14 cellular contexts compared by ENCODE assay signal in the genomic region with DNA sequence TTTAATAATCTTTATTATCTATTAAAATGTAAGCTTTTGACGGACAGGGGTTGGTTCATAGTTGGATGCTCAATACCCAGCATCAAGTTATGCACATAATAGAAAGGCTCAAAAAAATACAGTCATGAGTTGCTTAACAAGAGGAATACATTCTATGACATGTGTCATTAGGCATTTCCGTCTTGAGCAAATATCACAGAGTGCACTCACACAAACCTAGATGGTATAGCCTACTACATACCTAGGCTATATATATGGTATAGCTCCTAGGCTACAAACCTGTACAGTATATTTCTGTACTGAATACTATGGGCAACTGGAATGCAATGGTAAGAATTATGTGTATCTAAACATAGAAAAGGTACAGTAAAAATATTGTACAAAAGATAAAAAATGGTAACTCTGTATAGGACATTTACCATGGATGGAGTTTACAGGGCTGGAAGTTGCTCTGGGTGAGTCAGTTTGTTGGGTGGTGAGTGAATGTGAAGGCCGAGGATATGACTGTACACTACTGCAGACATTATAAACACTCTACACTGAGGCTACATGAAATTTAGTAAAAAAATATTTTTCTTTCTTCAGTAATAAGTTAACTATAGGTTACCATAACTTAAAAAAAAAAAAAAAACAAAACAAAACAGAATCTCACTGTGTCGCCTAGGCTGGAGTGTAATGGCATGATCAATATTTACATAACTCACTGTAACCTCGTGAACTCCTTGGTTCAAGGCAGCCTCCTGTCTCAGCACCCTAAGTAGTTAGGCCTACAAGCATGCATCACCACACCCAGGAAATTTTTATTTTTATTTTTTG.
DNase-seq lines count a peak whose midpoint lies in the region; ATAC-seq, FAIRE-seq and TF ChIP-seq lines count a peak whose summit lies in the region.
"Had no signal": no experiment of that assay in that cellular context is flagged by ENCODE, and none has a peak within 500 bp of the region (broad histone marks: within the 10 kb centered on the region; RNA-seq: fewer than 3 reads in every experiment).

No MANE protein-coding gene starts in this region.

- peaks cover 4% of the 10 kb centered on the region for H3K36me3 ChIP-seq in endodermal cell (ENCODE audit: control insufficient read depth, insufficient read depth, low read length)
- H3K36me3 ChIP-seq in heart left ventricle = peaks cover 0 to 43% (median 14%) of the 10 kb centered on the region in 9 donors
- peaks cover 0 to 33% (median 0%) of the 10 kb centered on the region in 3 donors for H3K36me3 ChIP-seq in Peyer's patch

- H3K27ac ChIP-seq in endodermal cell (ENCODE audit: low read depth, low read length) (no peak overlapping the region), heart left ventricle (no peak overlapping the region), Peyer's patch (no peak overlapping the region)
- H3K27ac ChIP-seq: KMS-11 had no signal

- H3K9ac ChIP-seq in endodermal cell (ENCODE audit: extremely low read depth, low read length, poor library complexity, severe bottlenecking) = no peak overlapping the region
- H3K9ac ChIP-seq: KMS-11 had no signal

- 83 to 97% methylated on average over 1 to 4 of the region's 5 CpGs for WGBS in endodermal cell (ENCODE audit: insufficient coverage in 1 of 2, insufficient read length in 1 of 2), 2 experiments
- 85 to 97% (median 95%) methylated on average over 5 of the region's 5 CpGs for WGBS in heart left ventricle, 4 donors

- FAIRE-seq in H54 (lab: Jason Lieb, UNC) = peak; percentile 85
- FAIRE-seq: colon had no signal

- no peak overlapping the region for H3K4me3 Mint-ChIP-seq in endodermal cell

- H3K9me3 ChIP-seq in endodermal cell (ENCODE audit: control insufficient read depth, low read length) = no peaks in the 10 kb centered on the region
- no peaks in the 10 kb centered on the region for H3K9me3 ChIP-seq in heart left ventricle
- no peaks in the 10 kb centered on the region for H3K9me3 ChIP-seq in Peyer's patch

- TF ChIP-seq CTCF in fibroblast of mammary gland (conservative IDR thresholded peaks at IDR 0.05; ENCODE audit: control insufficient read depth, insufficient read depth, low read depth, low read length) (no peak), endodermal cell (conservative IDR thresholded peaks at IDR 0.05) (no peak), heart left ventricle (IDR thresholded peaks at IDR 0.05) (no peak), Peyer's patch (IDR thresholded peaks at IDR 0.05) (no peak)

- H3K27me3 ChIP-seq in endodermal cell (ENCODE audit: control insufficient read depth, insufficient read depth, low read length, poor library complexity, severe bottlenecking) (no peaks in the 10 kb centered on the region), heart left ventricle (no peaks in the 10 kb centered on the region), Peyer's patch (no peaks in the 10 kb centered on the region)

- H3K4me3 ChIP-seq in fibroblast of mammary gland (ENCODE audit: control insufficient read depth, low read depth, low read length) (no peak overlapping the region), endodermal cell (ENCODE audit: low read length) (no peak overlapping the region), heart left ventricle (no peak overlapping the region), Peyer's patch (no peak overlapping the region)

- no peaks in the 10 kb centered on the region for H3K9me3 Mint-ChIP-seq in endodermal cell
- H3K9me3 Mint-ChIP-seq: activated T-helper 2 cell treated with anti-CD3 and anti-CD28 coated beads, Interferon-gamma antibody, Interleukin-2, Interleukin-4, amounts not matched to agents 10 μg/mL and 5 μg/mL and 100 μg/mL, durations not matched to agents 14 hours and 24 hours and 36 hours had no signal

- no peak overlapping the region for H3K27ac Mint-ChIP-seq in endodermal cell
- H3K27ac Mint-ChIP-seq: activated T-helper 2 cell treated with anti-CD3 and anti-CD28 coated beads, Interferon-gamma antibody, Interleukin-2, Interleukin-4, amounts not matched to agents 10 μg/mL and 5 μg/mL and 100 μg/mL, durations not matched to agents 14 hours and 24 hours and 36 hours had no signal

- H3K4me1 Mint-ChIP-seq in endodermal cell = peaks cover 6% of the 10 kb centered on the region

- TF ChIP-seq POLR2A in H54 (IDR thresholded peaks at IDR 0.05; ENCODE audit: low read depth, low read length) (no peak), heart left ventricle (IDR thresholded peaks at IDR 0.05) (no peak), Peyer's patch (IDR thresholded peaks at IDR 0.05) (no peak)

- DNase-seq in H54 (ENCODE audit: insufficient read length, low spot score) (peak; percentile 8), fibroblast of mammary gland (ENCODE audit: low read depth) (peak; percentile 82), pulmonary artery endothelial cell (ENCODE audit: low read depth, low spot score) (peak; percentile 67), endodermal cell (no peak), heart left ventricle (no peak), Peyer's patch (no peak)
- DNase-seq: DMS153 had no signal

- intact Hi-C loops in heart left ventricle (cut with DNase I) = no loop called here

- peak; percentile 83 for ATAC-seq in SK-N-SH treated with all-trans-retinoic acid at 6 μM for 48 hours
- ATAC-seq in GM18907 (IDR thresholded peaks at IDR 0.05; ENCODE audit: unreplicated experiment) = no peak
- ATAC-seq in heart left ventricle = no peak
- ATAC-seq: activated CD4-positive, CD25-positive, alpha-beta regulatory T cell treated with anti-CD3 and anti-CD28 coated beads, Interleukin-2, amount 50 U/mL, for 24 hours; sciatic nerve had no signal

- H3K27me3 Mint-ChIP-seq in endodermal cell (ENCODE audit: insufficient read depth) = no peaks in the 10 kb centered on the region

- H3K36me3 Mint-ChIP-seq in endodermal cell (ENCODE audit: low read depth) = peaks cover 17% of the 10 kb centered on the region

- H3K4me1 ChIP-seq in endodermal cell (ENCODE audit: control insufficient read depth, insufficient read depth, low read length) (no peaks in the 10 kb centered on the region), heart left ventricle (no peaks in the 10 kb centered on the region), Peyer's patch (no peaks in the 10 kb centered on the region)

TF ChIP-seq in SK-N-SH treated with all-trans-retinoic acid at 6 μM for 48 hours, 23 proteins besides CTCF, POLR2A, EP300 and RAD21 (continues in another document):
- TF ChIP-seq ZFP3 (CRISPR knock-in tag; IDR thresholded peaks at IDR 0.05) (no peak), CSDC2 (CRISPR knock-in tag; IDR thresholded peaks at IDR 0.05) (no peak), ZC3H10 (CRISPR knock-in tag; IDR thresholded peaks at IDR 0.05) (no peak), PPARA (CRISPR knock-in tag; IDR thresholded peaks at IDR 0.05; ENCODE audit: borderline replicate concordance) (no peak), ZNF8 (CRISPR knock-in tag; IDR thresholded peaks at IDR 0.05) (no peak), GLIS3 (CRISPR knock-in tag; IDR thresholded peaks at IDR 0.05) (no peak), OSR1 (CRISPR knock-in tag; IDR thresholded peaks at IDR 0.05) (no peak)
- TF ChIP-seq, protein P1, sequence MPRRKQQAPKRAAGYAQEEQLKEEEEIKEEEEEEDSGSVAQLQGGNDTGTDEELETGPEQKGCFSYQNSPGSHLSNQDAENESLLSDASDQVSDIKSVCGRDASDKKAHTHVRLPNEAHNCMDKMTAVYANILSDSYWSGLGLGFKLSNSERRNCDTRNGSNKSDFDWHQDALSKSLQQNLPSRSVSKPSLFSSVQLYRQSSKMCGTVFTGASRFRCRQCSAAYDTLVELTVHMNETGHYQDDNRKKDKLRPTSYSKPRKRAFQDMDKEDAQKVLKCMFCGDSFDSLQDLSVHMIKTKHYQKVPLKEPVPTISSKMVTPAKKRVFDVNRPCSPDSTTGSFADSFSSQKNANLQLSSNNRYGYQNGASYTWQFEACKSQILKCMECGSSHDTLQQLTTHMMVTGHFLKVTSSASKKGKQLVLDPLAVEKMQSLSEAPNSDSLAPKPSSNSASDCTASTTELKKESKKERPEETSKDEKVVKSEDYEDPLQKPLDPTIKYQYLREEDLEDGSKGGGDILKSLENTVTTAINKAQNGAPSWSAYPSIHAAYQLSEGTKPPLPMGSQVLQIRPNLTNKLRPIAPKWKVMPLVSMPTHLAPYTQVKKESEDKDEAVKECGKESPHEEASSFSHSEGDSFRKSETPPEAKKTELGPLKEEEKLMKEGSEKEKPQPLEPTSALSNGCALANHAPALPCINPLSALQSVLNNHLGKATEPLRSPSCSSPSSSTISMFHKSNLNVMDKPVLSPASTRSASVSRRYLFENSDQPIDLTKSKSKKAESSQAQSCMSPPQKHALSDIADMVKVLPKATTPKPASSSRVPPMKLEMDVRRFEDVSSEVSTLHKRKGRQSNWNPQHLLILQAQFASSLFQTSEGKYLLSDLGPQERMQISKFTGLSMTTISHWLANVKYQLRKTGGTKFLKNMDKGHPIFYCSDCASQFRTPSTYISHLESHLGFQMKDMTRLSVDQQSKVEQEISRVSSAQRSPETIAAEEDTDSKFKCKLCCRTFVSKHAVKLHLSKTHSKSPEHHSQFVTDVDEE (CRISPR knock-in tag; IDR thresholded peaks at IDR 0.05) = no peak
- TF ChIP-seq, protein P2, sequence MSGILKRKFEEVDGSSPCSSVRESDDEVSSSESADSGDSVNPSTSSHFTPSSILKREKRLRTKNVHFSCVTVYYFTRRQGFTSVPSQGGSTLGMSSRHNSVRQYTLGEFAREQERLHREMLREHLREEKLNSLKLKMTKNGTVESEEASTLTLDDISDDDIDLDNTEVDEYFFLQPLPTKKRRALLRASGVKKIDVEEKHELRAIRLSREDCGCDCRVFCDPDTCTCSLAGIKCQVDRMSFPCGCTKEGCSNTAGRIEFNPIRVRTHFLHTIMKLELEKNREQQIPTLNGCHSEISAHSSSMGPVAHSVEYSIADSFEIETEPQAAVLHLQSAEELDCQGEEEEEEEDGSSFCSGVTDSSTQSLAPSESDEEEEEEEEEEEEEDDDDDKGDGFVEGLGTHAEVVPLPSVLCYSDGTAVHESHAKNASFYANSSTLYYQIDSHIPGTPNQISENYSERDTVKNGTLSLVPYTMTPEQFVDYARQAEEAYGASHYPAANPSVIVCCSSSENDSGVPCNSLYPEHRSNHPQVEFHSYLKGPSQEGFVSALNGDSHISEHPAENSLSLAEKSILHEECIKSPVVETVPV (CRISPR knock-in tag; IDR thresholded peaks at IDR 0.05) = no peak
- TF ChIP-seq, protein P3, sequence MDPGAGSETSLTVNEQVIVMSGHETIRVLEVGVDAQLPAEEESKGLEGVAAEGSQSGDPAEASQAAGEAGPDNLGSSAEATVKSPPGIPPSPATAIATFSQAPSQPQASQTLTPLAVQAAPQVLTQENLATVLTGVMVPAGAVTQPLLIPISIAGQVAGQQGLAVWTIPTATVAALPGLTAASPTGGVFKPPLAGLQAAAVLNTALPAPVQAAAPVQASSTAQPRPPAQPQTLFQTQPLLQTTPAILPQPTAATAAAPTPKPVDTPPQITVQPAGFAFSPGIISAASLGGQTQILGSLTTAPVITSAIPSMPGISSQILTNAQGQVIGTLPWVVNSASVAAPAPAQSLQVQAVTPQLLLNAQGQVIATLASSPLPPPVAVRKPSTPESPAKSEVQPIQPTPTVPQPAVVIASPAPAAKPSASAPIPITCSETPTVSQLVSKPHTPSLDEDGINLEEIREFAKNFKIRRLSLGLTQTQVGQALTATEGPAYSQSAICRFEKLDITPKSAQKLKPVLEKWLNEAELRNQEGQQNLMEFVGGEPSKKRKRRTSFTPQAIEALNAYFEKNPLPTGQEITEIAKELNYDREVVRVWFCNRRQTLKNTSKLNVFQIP (CRISPR knock-in tag; IDR thresholded peaks at IDR 0.05; ENCODE audit: borderline replicate concordance, low read depth) = no peak

Comparison
In these comparisons a context has a peak if more than half of its experiments do, and no peak if none do; other contexts are left out.
1. DNase-seq: peak in H54 (single experiment), fibroblast of mammary gland (single experiment) and pulmonary artery endothelial cell (single experiment); none in endodermal cell (single experiment), heart left ventricle (0 of 5) and Peyer's patch (0 of 3).